In the genomic region with DNA sequence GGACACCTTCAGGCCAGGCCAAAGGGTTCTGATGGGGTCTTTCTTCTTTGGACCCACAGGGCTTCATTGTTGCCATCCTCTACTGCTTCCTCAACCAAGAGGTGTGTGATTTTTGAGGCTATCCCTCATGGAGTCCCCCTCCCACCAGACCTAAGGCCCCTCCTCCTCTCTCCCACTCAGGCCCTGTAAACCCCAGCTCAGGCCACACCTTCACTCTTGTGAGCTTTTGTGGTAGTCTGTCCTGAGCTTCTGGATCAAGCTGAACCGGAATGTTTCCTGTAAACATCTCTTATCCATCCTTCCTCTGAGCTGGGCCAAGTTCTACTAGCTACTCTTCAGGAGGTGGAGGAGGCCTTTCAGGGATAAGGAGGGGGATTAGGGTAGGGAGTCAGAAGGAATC, we compare ENCODE assay signal across 1 cellular context.
TF ChIP-seq lines count a peak whose summit lies in the region.

No MANE protein-coding gene starts in this region.

TF ChIP-seq in H1, 55 proteins besides CTCF, POLR2A, EP300 and RAD21:
- TF ChIP-seq BRCA1 (IDR thresholded peaks at IDR 0.05; ENCODE audit: low read depth, low read length) = no peak
- no peak for TF ChIP-seq JUN (IDR thresholded peaks at IDR 0.05; ENCODE audit: low read depth, low read length)
- no peak for TF ChIP-seq HDAC6 (IDR thresholded peaks at IDR 0.05; ENCODE audit: low read depth, low read length)
- TF ChIP-seq SRF (IDR thresholded peaks at IDR 0.05; ENCODE audit: low read depth, low read length) = no peak
- no peak for TF ChIP-seq EZH2 (IDR thresholded peaks at IDR 0.05; ENCODE audit: low read depth, low read length, severe bottlenecking)
- TF ChIP-seq EGR1 (IDR thresholded peaks at IDR 0.05; ENCODE audit: borderline replicate concordance, low read depth, low read length) = no peak
- no peak for TF ChIP-seq RNF2 (IDR thresholded peaks at IDR 0.05; ENCODE audit: borderline replicate concordance, low read depth, low read length, missing control alignments, poor library complexity, severe bottlenecking)
- TF ChIP-seq YY1 (IDR thresholded peaks at IDR 0.05; ENCODE audit: low read depth, low read length) = no peak
- no peak for TF ChIP-seq ZNF274 (IDR thresholded peaks at IDR 0.05; ENCODE audit: borderline replicate concordance, extremely low read depth, low read length)
- TF ChIP-seq SP4 (IDR thresholded peaks at IDR 0.05; ENCODE audit: low read length) = no peak
- no peak for TF ChIP-seq CBX5 (IDR thresholded peaks at IDR 0.05; ENCODE audit: low read depth, low read length)
- TF ChIP-seq TCF12 (IDR thresholded peaks at IDR 0.05; ENCODE audit: low read depth, low read length) = no peak
- TF ChIP-seq NANOG (IDR thresholded peaks at IDR 0.05; ENCODE audit: insufficient read depth, low read depth, low read length, poor library complexity, severe bottlenecking) = no peak
- no peak for TF ChIP-seq CBX8 (IDR thresholded peaks at IDR 0.05; ENCODE audit: borderline replicate concordance, low read depth, low read length)
- no peak for TF ChIP-seq SP2 (IDR thresholded peaks at IDR 0.05; ENCODE audit: low read length)
